Comparison of ENCODE assay signal across 29 cellular contexts in genomic region chr3:194741916-194742315, GRCh38.
"Had no signal": no experiment of that assay in that cellular context is flagged by ENCODE, and none has a peak within 500 bp of the region (broad histone marks: within the 10 kb centered on the region; RNA-seq: fewer than 3 reads in every experiment).

No MANE protein-coding gene starts in this region.

- H3K36me3 ChIP-seq: ascending aorta, breast epithelium, cardiac muscle cell, colonic mucosa, esophagus muscularis mucosa, gastroesophageal sphincter, heart right ventricle had no signal

- H2AFZ ChIP-seq: hepatocyte had no signal

- ATAC-seq: activated CD8-positive, alpha-beta memory T cell treated with anti-CD3 and anti-CD28 coated beads, Interleukin-2, amount 10 ng/mL, durations not matched to agents 7 days and 5 days; activated CD8-positive, alpha-beta T cell treated with anti-CD3 and anti-CD28 coated beads, Interleukin-2, amount 10 ng/mL, durations not matched to agents 7 days and 5 days; gastroesophageal sphincter; heart right ventricle had no signal

- H3K4me3 ChIP-seq: ascending aorta, breast epithelium, cardiac muscle cell, colonic mucosa, dorsolateral prefrontal cortex, esophagus muscularis mucosa, gastroesophageal sphincter, heart right ventricle, hepatocyte had no signal

- H3K4me1 ChIP-seq: colonic mucosa, foreskin keratinocyte had no signal

- DNase-seq: activated CD4-positive, alpha-beta memory T cell treated with anti-CD3 and anti-CD28 coated beads for 36 hours; activated CD4-positive, alpha-beta T cell treated with anti-CD3 and anti-CD28 coated beads for 36 hours; activated CD4-positive, alpha-beta T cell treated with anti-CD3 and anti-CD28 coated beads, Interleukin-2, amount 10 ng/mL, durations not matched to agents 24 days and 14 days; activated CD4-positive, CD25-positive, alpha-beta regulatory T cell; activated CD4-positive, CD25-positive, alpha-beta regulatory T cell treated with anti-CD3 and anti-CD28 coated beads, Interleukin-2, amount 50 U/mL, for 72 hours; activated CD8-positive, alpha-beta memory T cell treated with anti-CD3 and anti-CD28 coated beads, Interleukin-2, amount 10 ng/mL, durations not matched to agents 7 days and 5 days; activated CD8-positive, alpha-beta memory T cell treated with anti-CD3 and anti-CD28 coated beads, Interleukin-2, amount 50 U/mL, for 4 hours; activated CD8-positive, alpha-beta T cell treated with anti-CD3 and anti-CD28 coated beads, Interleukin-2, amount 10 ng/mL, durations not matched to agents 7 days and 5 days; activated gamma-delta T cell; activated naive CD4-positive, alpha-beta T cell; activated naive CD4-positive, alpha-beta T cell treated with anti-CD3 and anti-CD28 coated beads, Interleukin-2, amount 10 ng/mL, durations not matched to agents 7 days and 5 days; activated naive CD8-positive, alpha-beta T cell treated with anti-CD3 and anti-CD28 coated beads, Interleukin-2, amount 10 ng/mL, durations not matched to agents 7 days and 5 days; activated T-cell treated with anti-CD3 and anti-CD28 coated beads, Interleukin-2, amount 50 U/mL, for 1 hour; activated T-cell treated with anti-CD3 and anti-CD28 coated beads, Interleukin-2, amount 50 U/mL, for 48 hours; central memory CD4-positive, alpha-beta T cell; cerebellar nuclear complex; colonic mucosa; dorsolateral prefrontal cortex; effector memory CD4-positive, alpha-beta T cell; endodermal cell; erythroblast; foreskin keratinocyte; heart right ventricle had no signal

- H3K9me3 ChIP-seq: ascending aorta, breast epithelium, colonic mucosa, esophagus muscularis mucosa, gastroesophageal sphincter had no signal

- H3K27me3 ChIP-seq: ascending aorta, breast epithelium, colonic mucosa, esophagus muscularis mucosa, heart right ventricle had no signal

- H3K79me2 ChIP-seq: hepatocyte had no signal

- H3K27ac ChIP-seq: ascending aorta, breast epithelium, cardiac muscle cell, colonic mucosa, dorsolateral prefrontal cortex, esophagus muscularis mucosa, foreskin keratinocyte, gastroesophageal sphincter, heart right ventricle had no signal
